24 cellular contexts compared by ENCODE assay signal in the genomic region with DNA sequence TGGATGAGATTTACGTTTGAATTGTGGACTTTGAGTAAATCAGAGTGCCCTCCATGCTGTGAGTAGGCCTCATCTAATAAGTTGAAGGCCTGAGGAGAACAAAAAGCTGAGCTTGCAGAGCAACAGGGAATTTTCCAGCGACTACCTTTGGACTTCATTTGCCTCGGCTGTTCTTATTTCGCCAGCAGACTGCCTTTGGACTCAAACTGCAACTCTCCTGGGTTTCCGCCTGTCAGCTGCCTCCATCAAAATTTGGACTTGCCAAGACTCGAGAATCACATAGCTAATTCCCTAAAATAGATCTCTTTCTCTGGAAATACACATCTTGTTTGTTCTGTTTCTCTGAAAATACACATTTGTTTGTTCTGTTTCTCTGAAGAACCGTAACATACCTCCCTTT.
"Had no signal": no experiment of that assay in that cellular context is flagged by ENCODE, and none has a peak within 500 bp of the region (broad histone marks: within the 10 kb centered on the region; RNA-seq: fewer than 3 reads in every experiment).

No MANE protein-coding gene starts in this region.

- H2AFZ ChIP-seq: neural progenitor cell, parathyroid adenoma had no signal

- H3K4me3 ChIP-seq: neural progenitor cell, ovary, psoas muscle, right lobe of liver, sigmoid colon, stomach, thoracic aorta, thyroid gland, tibial nerve, upper lobe of right lung, uterus had no signal

- H3K9ac ChIP-seq: neural progenitor cell, parathyroid adenoma had no signal

- ATAC-seq: natural killer cell; psoas muscle; right cardiac atrium; right lobe of liver; stimulated activated effector memory CD8-positive, alpha-beta T cell treated with anti-CD3 and anti-CD28 coated beads, Interleukin-12 subunit alpha, Interleukin-12 subunit beta, amount 100 ng/mL, for 72 hours; stimulated activated naive B cell treated with anti-CD40 and anti-IgM and Interleukin-4, amounts not matched to agents 10 μg/mL and 1 μg/mL and 100 μg/mL, for 72 hours had no signal

- H3K79me2 ChIP-seq: parathyroid adenoma had no signal

- H3K4me1 ChIP-seq: neural progenitor cell, psoas muscle, right lobe of liver, sigmoid colon, stomach, thyroid gland, tibial nerve, upper lobe of right lung, uterus had no signal

- H3K27ac ChIP-seq: neural progenitor cell, ovary, parathyroid adenoma, psoas muscle, right lobe of liver, sigmoid colon, stomach, thoracic aorta, thyroid gland, upper lobe of right lung, uterus had no signal

- H3K27me3 ChIP-seq: neural progenitor cell, ovary, right lobe of liver, sigmoid colon, stomach, thyroid gland, tibial nerve, upper lobe of right lung, uterus had no signal

- H3K9me3 ChIP-seq: ovary, psoas muscle, right lobe of liver, sigmoid colon, stomach, thoracic aorta, thyroid gland, tibial nerve, upper lobe of right lung, uterus had no signal

- H3K36me3 ChIP-seq: neural progenitor cell, ovary, right lobe of liver, sigmoid colon, stomach, thoracic aorta, thyroid gland, tibial nerve, upper lobe of right lung, uterus had no signal

- DNase-seq: natural killer cell; occipital lobe; ovary; posterior cingulate gyrus; psoas muscle; right lobe of liver; sigmoid colon; small intestine; stimulated activated CD4-positive, alpha-beta T cell treated with anti-CD3 and anti-CD28 coated beads, Interleukin-15, amount 100 ng/mL, for 24 hours; stimulated activated CD4-positive, alpha-beta T cell treated with anti-CD3 and anti-CD28 coated beads, Interleukin-2, amount 100 ng/mL, for 24 hours; stimulated activated CD4-positive, alpha-beta T cell treated with anti-CD3 and anti-CD28 coated beads, Interleukin-2, amount 100 ng/mL, for 48 hours; stimulated activated CD4-positive, alpha-beta T cell treated with anti-CD3 and anti-CD28 coated beads, Interleukin-4, amount 100 ng/mL, for 24 hours; stimulated activated naive B cell treated with anti-CD40 and anti-IgM and Interleukin-4, amounts not matched to agents 10 μg/mL and 1 μg/mL and 100 μg/mL, for 72 hours; stimulated activated naive CD4-positive, alpha-beta T cell treated with Interleukin-2 at 50 U/mL for 16 hours; stomach; thyroid gland; upper lobe of right lung; uterus had no signal

- H3K4me2 ChIP-seq: neural progenitor cell had no signal
